11 cellular contexts compared by ENCODE assay signal in the genomic region with DNA sequence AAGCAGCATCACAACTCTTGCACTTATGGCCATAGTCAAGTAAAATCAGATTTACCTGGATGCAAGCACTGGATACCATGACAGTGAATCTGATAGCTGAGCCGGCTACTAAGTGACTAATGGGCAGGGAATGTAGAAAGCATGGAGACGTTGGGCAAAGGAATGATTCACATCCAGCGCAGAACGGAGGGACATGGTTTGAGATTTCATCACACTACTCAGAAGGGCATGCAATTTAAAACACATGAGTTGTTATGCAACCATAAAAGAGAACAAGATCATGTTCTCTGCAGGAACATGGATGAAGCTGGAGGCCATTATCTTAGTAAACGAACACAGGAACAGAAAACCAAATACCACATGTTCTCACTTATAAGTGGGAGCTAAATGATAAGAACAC.
DNase-seq lines count a peak whose midpoint lies in the region; ATAC-seq lines count a peak whose summit lies in the region.
"Had no signal": no experiment of that assay in that cellular context is flagged by ENCODE, and none has a peak within 500 bp of the region (broad histone marks: within the 10 kb centered on the region; RNA-seq: fewer than 3 reads in every experiment).

No MANE protein-coding gene starts in this region.

- intact Hi-C loops in naive thymus-derived CD4-positive, alpha-beta T cell (cut with micrococcal nuclease): no loop called here

- POLR2A ChIA-PET in naive thymus-derived CD4-positive, alpha-beta T cell (lab: Charles Lee): no interaction called here

- no peak overlapping the region for H3K27ac Mint-ChIP-seq in naive thymus-derived CD4-positive, alpha-beta T cell
- H3K27ac Mint-ChIP-seq: T-helper 1 cell treated with Interleukin-12 subunit alpha and Interleukin-12 subunit beta and Interleukin-4 antibody, amounts not matched to agents 30 μg/mL and 1 μg/mL, for 36 hours had no signal

- H3K36me3 Mint-ChIP-seq in naive thymus-derived CD4-positive, alpha-beta T cell: peaks cover 0 to 4% (median 0%) of the 10 kb centered on the region in 5 donors

- H3K36me3 ChIP-seq in naive thymus-derived CD4-positive, alpha-beta T cell (ENCODE audit: control insufficient read depth in 2 of 3, insufficient read depth in 3 of 3, low read length in 3 of 3): no peaks in the 10 kb centered on the region

- H3K4me3 ChIP-seq in naive thymus-derived CD4-positive, alpha-beta T cell (ENCODE audit: low read length): no peak overlapping the region

- peaks cover 2 to 21% (median 11%) of the 10 kb centered on the region in 5 donors for H3K27me3 Mint-ChIP-seq in naive thymus-derived CD4-positive, alpha-beta T cell

- peaks cover 4 to 23% (median 12%) of the 10 kb centered on the region in 11 donors for H3K9me3 Mint-ChIP-seq in naive thymus-derived CD4-positive, alpha-beta T cell

- peak; percentile 64 for ATAC-seq in naive thymus-derived CD4-positive, alpha-beta T cell
- ATAC-seq in HG02610 (IDR thresholded peaks at IDR 0.05; ENCODE audit: unreplicated experiment) (no peak), GM21529 (IDR thresholded peaks at IDR 0.05; ENCODE audit: unreplicated experiment) (no peak)
- ATAC-seq: activated T-cell treated with anti-CD3 and anti-CD28 coated beads, Interleukin-2, amount 50 U/mL, for 4 hours had no signal

- H3K27me3 ChIP-seq in naive thymus-derived CD4-positive, alpha-beta T cell (ENCODE audit: control insufficient read depth in 2 of 2, insufficient read depth in 2 of 2, low read length in 2 of 2): no peaks in the 10 kb centered on the region

- peaks cover 0 to 2% (median 0%) of the 10 kb centered on the region in 7 donors for H3K4me1 Mint-ChIP-seq in naive thymus-derived CD4-positive, alpha-beta T cell

- H3K27ac ChIP-seq in naive thymus-derived CD4-positive, alpha-beta T cell (ENCODE audit: low read depth, low read length): no peak overlapping the region

- CTCF ChIA-PET in naive thymus-derived CD4-positive, alpha-beta T cell (lab: Charles Lee): no interaction called here

- peak; percentile 83 for DNase-seq in CD1c-positive myeloid dendritic cell (ENCODE audit: extremely low spot score)
- DNase-seq in NOMO-1 treated with dmso at 0.1 percent for 144 hours (lab: John Stamatoyannopoulos, UW; ENCODE audit: unreplicated experiment): peak; percentile 61
- DNase-seq in dedifferentiated amniotic fluid mesenchymal stem cell (ENCODE audit: extremely low spot score): peak; percentile 99
- DNase-seq in naive thymus-derived CD4-positive, alpha-beta T cell: no peak
- DNase-seq in NCI-H1694 (lab: John Stamatoyannopoulos, UW): no peak
- no peak for DNase-seq in nucleus accumbens (lab: John Stamatoyannopoulos, UW)
- DNase-seq: activated T-cell treated with anti-CD3 and anti-CD28 coated beads, Interleukin-2, amount 50 U/mL, for 4 hours; NCI-H1436 had no signal

- H3K4me3 Mint-ChIP-seq in naive thymus-derived CD4-positive, alpha-beta T cell: no peak overlapping the region
- H3K4me3 Mint-ChIP-seq: activated T-cell treated with anti-CD3 and anti-CD28 coated beads, Interleukin-2, amount 50 U/mL, for 4 hours; T-helper 1 cell treated with Interleukin-12 subunit alpha and Interleukin-12 subunit beta and Interleukin-4 antibody, amounts not matched to agents 30 μg/mL and 1 μg/mL, for 36 hours had no signal

- H3K9me3 ChIP-seq in naive thymus-derived CD4-positive, alpha-beta T cell (ENCODE audit: control insufficient read depth in 2 of 3, low read length in 3 of 3): no peaks in the 10 kb centered on the region

- H3K4me1 ChIP-seq in naive thymus-derived CD4-positive, alpha-beta T cell (ENCODE audit: control insufficient read depth in 2 of 2, insufficient read depth in 2 of 2, low read length in 2 of 2): no peaks in the 10 kb centered on the region

Comparison
In these comparisons a context has a peak if more than half of its experiments do, and no peak if none do; other contexts are left out.
1. DNase-seq: peak in CD1c-positive myeloid dendritic cell (single experiment), NOMO-1 treated with dmso at 0.1 percent for 144 hours (single experiment) and dedifferentiated amniotic fluid mesenchymal stem cell (single experiment); none in naive thymus-derived CD4-positive, alpha-beta T cell (0 of 9), NCI-H1694 (single experiment) and nucleus accumbens (0 of 56).